ENCODE assay signal across 17 cellular contexts in the genomic region with DNA sequence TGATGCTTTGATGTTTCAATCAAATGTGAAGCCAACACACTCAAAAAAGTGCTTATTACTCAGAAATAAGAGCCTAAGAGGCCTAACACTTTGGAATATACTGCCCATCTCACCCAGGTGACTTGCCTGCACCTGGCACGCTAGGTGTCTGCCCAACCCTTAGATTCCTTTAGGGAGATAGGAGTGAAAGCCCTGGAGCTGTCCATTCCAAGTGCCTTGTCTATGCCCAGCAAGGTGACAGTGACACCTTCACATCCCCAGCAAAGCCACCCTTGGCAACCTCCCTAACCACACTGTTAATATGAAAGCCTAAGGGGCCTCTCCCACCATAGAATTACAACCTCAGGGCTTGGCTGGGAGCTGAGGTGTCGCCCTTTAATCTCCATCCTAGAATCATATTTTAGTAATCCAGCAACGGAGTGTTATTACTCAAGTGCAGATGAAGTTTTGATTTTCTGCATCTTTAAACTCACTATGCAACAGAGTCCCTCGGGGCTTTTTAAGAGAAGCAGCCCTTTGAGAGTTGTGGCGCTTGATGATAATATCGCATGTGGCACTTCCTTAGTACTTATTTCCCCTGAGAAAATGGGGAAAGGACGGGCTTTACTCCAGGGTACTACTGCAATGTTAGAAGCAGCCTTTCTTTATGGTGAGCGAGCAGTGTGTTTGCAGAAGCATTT. TPM values are rescaled to one million over a fixed set of nuclear protein-coding genes. Genes with fewer than 3 reads are reported as not detected.
A peak's percentile ranks its signal among the peaks of the same experiment; 100 is the strongest.
DNase-seq lines count a peak whose midpoint lies in the region; ATAC-seq and TF ChIP-seq lines count a peak whose summit lies in the region.
"Had no signal": no experiment of that assay in that cellular context is flagged by ENCODE, and none has a peak within 500 bp of the region (broad histone marks: within the 10 kb centered on the region; RNA-seq: fewer than 3 reads in every experiment).

No MANE protein-coding gene starts in this region.

- H3K9me3 ChIP-seq in left lung: no peaks in the 10 kb centered on the region

- no peak for DNase-seq in activated naive CD4-positive, alpha-beta T cell (lab: John Stamatoyannopoulos, UW)
- DNase-seq in HFFc6 (no peak), left lung (no peak), GM20000 (ENCODE audit: low spot score) (no peak), NCI-H1092 (lab: John Stamatoyannopoulos, UW) (no peak)
- DNase-seq in activated T-helper 1 cell treated with anti-CD3 and anti-CD28 coated beads, Interleukin-12 subunit alpha, Interleukin-12 subunit beta, Interleukin-2, Interleukin-4 antibody, amounts not matched to agents 30 ng/mL and 10 ng/mL and 1 ng/mL, durations not matched to agents 14 hours and 24 hours and 36 hours (ENCODE audit: low spot score): no peak
- DNase-seq: DMS53, Karpas-422, MM.1S, NCI-H1930, NCI-H2171, NCI-H774, SHP77 had no signal

- no peak overlapping the region for H3K4me3 ChIP-seq in left lung

- H3K27ac Mint-ChIP-seq in activated naive CD4-positive, alpha-beta T cell treated with anti-CD3 and anti-CD28 coated beads, Interleukin-2, amount 50 U/mL, for 24 hours: peak overlapping the region; percentile 51
- H3K27ac Mint-ChIP-seq in HFFc6: peak overlapping the region; percentile 12; the same call in 1 of the 2 replicates
- H3K27ac Mint-ChIP-seq in activated T-helper 1 cell treated with anti-CD3 and anti-CD28 coated beads, Interleukin-12 subunit alpha, Interleukin-12 subunit beta, Interleukin-2, Interleukin-4 antibody, amounts not matched to agents 30 ng/mL and 10 ng/mL and 1 ng/mL, durations not matched to agents 14 hours and 24 hours and 36 hours: peak overlapping the region; percentile 42
- no peak overlapping the region for H3K27ac Mint-ChIP-seq in stimulated activated memory B cell treated with anti-CD40 and anti-IgM and Interleukin-4, amounts not matched to agents 10 μg/mL and 1 μg/mL and 100 μg/mL, for 72 hours

- H3K4me1 Mint-ChIP-seq in activated naive CD4-positive, alpha-beta T cell treated with anti-CD3 and anti-CD28 coated beads, Interleukin-2, amount 50 U/mL, for 24 hours: peaks cover 81% of the 10 kb centered on the region
- no peaks in the 10 kb centered on the region; the same call in 1 of the 2 replicates for H3K4me1 Mint-ChIP-seq in HFFc6 (ENCODE audit: low read depth)
- peaks cover 42% of the 10 kb centered on the region for H3K4me1 Mint-ChIP-seq in activated T-helper 1 cell treated with anti-CD3 and anti-CD28 coated beads, Interleukin-12 subunit alpha, Interleukin-12 subunit beta, Interleukin-2, Interleukin-4 antibody, amounts not matched to agents 30 ng/mL and 10 ng/mL and 1 ng/mL, durations not matched to agents 14 hours and 24 hours and 36 hours (ENCODE audit: low read depth)
- H3K4me1 Mint-ChIP-seq in stimulated activated memory B cell treated with anti-CD40 and anti-IgM and Interleukin-4, amounts not matched to agents 10 μg/mL and 1 μg/mL and 100 μg/mL, for 72 hours: peaks cover 14% of the 10 kb centered on the region

- no peaks in the 10 kb centered on the region for H3K36me3 ChIP-seq in left lung

- no peaks in the 10 kb centered on the region for H3K27me3 ChIP-seq in left lung

- no peaks in the 10 kb centered on the region for H3K9me3 Mint-ChIP-seq in activated naive CD4-positive, alpha-beta T cell treated with anti-CD3 and anti-CD28 coated beads, Interleukin-2, amount 50 U/mL, for 24 hours
- H3K9me3 Mint-ChIP-seq in HFFc6: no peaks in the 10 kb centered on the region
- no peaks in the 10 kb centered on the region for H3K9me3 Mint-ChIP-seq in activated T-helper 1 cell treated with anti-CD3 and anti-CD28 coated beads, Interleukin-12 subunit alpha, Interleukin-12 subunit beta, Interleukin-2, Interleukin-4 antibody, amounts not matched to agents 30 ng/mL and 10 ng/mL and 1 ng/mL, durations not matched to agents 14 hours and 24 hours and 36 hours
- no peaks in the 10 kb centered on the region for H3K9me3 Mint-ChIP-seq in stimulated activated memory B cell treated with anti-CD40 and anti-IgM and Interleukin-4, amounts not matched to agents 10 μg/mL and 1 μg/mL and 100 μg/mL, for 72 hours

- H3K27me3 Mint-ChIP-seq in activated naive CD4-positive, alpha-beta T cell treated with anti-CD3 and anti-CD28 coated beads, Interleukin-2, amount 50 U/mL, for 24 hours: no peaks in the 10 kb centered on the region
- H3K27me3 Mint-ChIP-seq in HFFc6 (ENCODE audit: insufficient read depth): peaks cover 2% of the 10 kb centered on the region
- no peaks in the 10 kb centered on the region for H3K27me3 Mint-ChIP-seq in activated T-helper 1 cell treated with anti-CD3 and anti-CD28 coated beads, Interleukin-12 subunit alpha, Interleukin-12 subunit beta, Interleukin-2, Interleukin-4 antibody, amounts not matched to agents 30 ng/mL and 10 ng/mL and 1 ng/mL, durations not matched to agents 14 hours and 24 hours and 36 hours (ENCODE audit: insufficient read depth)
- H3K27me3 Mint-ChIP-seq in stimulated activated memory B cell treated with anti-CD40 and anti-IgM and Interleukin-4, amounts not matched to agents 10 μg/mL and 1 μg/mL and 100 μg/mL, for 72 hours: peaks cover 47% of the 10 kb centered on the region

- H3K36me3 Mint-ChIP-seq in activated naive CD4-positive, alpha-beta T cell treated with anti-CD3 and anti-CD28 coated beads, Interleukin-2, amount 50 U/mL, for 24 hours: peaks cover 9% of the 10 kb centered on the region
- peaks cover 6% of the 10 kb centered on the region for H3K36me3 Mint-ChIP-seq in HFFc6 (ENCODE audit: low read depth)
- peaks cover 8% of the 10 kb centered on the region for H3K36me3 Mint-ChIP-seq in activated T-helper 1 cell treated with anti-CD3 and anti-CD28 coated beads, Interleukin-12 subunit alpha, Interleukin-12 subunit beta, Interleukin-2, Interleukin-4 antibody, amounts not matched to agents 30 ng/mL and 10 ng/mL and 1 ng/mL, durations not matched to agents 14 hours and 24 hours and 36 hours (ENCODE audit: low read depth)
- H3K36me3 Mint-ChIP-seq in stimulated activated memory B cell treated with anti-CD40 and anti-IgM and Interleukin-4, amounts not matched to agents 10 μg/mL and 1 μg/mL and 100 μg/mL, for 72 hours: no peaks in the 10 kb centered on the region

- H3K4me3 Mint-ChIP-seq in activated naive CD4-positive, alpha-beta T cell treated with anti-CD3 and anti-CD28 coated beads, Interleukin-2, amount 50 U/mL, for 24 hours: no peak overlapping the region
- H3K4me3 Mint-ChIP-seq in HFFc6: no peak overlapping the region
- no peak overlapping the region for H3K4me3 Mint-ChIP-seq in activated T-helper 1 cell treated with anti-CD3 and anti-CD28 coated beads, Interleukin-12 subunit alpha, Interleukin-12 subunit beta, Interleukin-2, Interleukin-4 antibody, amounts not matched to agents 30 ng/mL and 10 ng/mL and 1 ng/mL, durations not matched to agents 14 hours and 24 hours and 36 hours
- H3K4me3 Mint-ChIP-seq in stimulated activated memory B cell treated with anti-CD40 and anti-IgM and Interleukin-4, amounts not matched to agents 10 μg/mL and 1 μg/mL and 100 μg/mL, for 72 hours: no peak overlapping the region

- ATAC-seq in stimulated activated memory B cell treated with anti-CD40 and anti-IgM and Interleukin-4, amounts not matched to agents 10 μg/mL and 1 μg/mL and 100 μg/mL, for 72 hours: peak; percentile 50
- ATAC-seq in left lung: no peak
- ATAC-seq: HepG2, Panc1 had no signal

- no peak overlapping the region for H3K27ac ChIP-seq in left lung

- TF ChIP-seq CTCF in HFFc6 (IDR thresholded peaks at IDR 0.05) (no peak), left lung (IDR thresholded peaks at IDR 0.05) (no peak), GM20000 (IDR thresholded peaks at IDR 0.05; ENCODE audit: extremely low read depth, missing control alignments) (no peak)

- intact Hi-C loops in activated T-helper 1 cell treated with anti-CD3 and anti-CD28 coated beads, Interleukin-12 subunit alpha, Interleukin-12 subunit beta, Interleukin-2, Interleukin-4 antibody, amounts not matched to agents 30 ng/mL and 10 ng/mL and 1 ng/mL, durations not matched to agents 14 hours and 24 hours and 36 hours (cut with micrococcal nuclease): no loop called here
- intact Hi-C loops in left lung (cut with DNase I): no loop called here

- H3K4me1 ChIP-seq in left lung: no peaks in the 10 kb centered on the region

RNA-seq across cellular contexts. Expression of a gene that starts 24.8 kb away (rescaled TPM):
- 10 to 100 TPM; 31.0 to 39.5 (median 33.9) TPM for total RNA-seq in HFFc6 (2021; fragmentation: NEBNext Ultra II Directional; extraction: Animal tissue kit (Norgen Biotek cat#: 25700))
- total RNA-seq in activated T-helper 1 cell treated with anti-CD3 and anti-CD28 coated beads, Interleukin-12 subunit alpha, Interleukin-12 subunit beta, Interleukin-2, Interleukin-4 antibody, amounts not matched to agents 30 ng/mL and 10 ng/mL and 1 ng/mL, durations not matched to agents 14 hours and 24 hours and 36 hours: 42.8 and 47.9 TPM in 2 replicates
- 10 to 100 TPM; 25.4 to 46.1 TPM for total RNA-seq in left lung
